In the genomic region with DNA sequence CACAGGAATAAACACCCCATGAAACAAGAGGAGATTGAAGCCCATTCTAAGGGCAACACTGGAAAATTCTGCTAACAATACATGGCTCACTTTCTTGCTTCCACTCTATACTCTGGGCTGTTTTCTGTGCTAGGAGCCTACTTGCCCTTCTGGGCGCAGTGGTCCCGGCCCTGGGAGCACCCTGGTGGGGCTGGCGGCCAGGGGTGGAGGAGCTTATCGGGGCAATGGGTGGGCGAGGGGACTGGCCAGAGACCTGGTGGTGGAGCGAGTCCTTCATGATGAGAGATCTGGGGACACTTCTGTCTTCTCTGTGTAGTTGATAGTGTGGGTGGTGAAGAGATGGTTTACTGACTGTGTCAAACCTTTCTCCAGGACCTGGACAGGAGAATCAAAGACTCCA, we compare ENCODE assay signal across 17 cellular contexts.
DNase-seq lines count a peak whose midpoint lies in the region; ATAC-seq and TF ChIP-seq lines count a peak whose summit lies in the region.
"Had no signal": no experiment of that assay in that cellular context is flagged by ENCODE, and none has a peak within 500 bp of the region (broad histone marks: within the 10 kb centered on the region; RNA-seq: fewer than 3 reads in every experiment).

No MANE protein-coding gene starts in this region.

- H3K4me3 ChIP-seq in aorta (ENCODE audit: low read length in 2 of 2) = no peak overlapping the region
- no peak overlapping the region for H3K4me3 ChIP-seq in endodermal cell (ENCODE audit: low read length)
- H3K4me3 ChIP-seq: BLaER1 had no signal

- peaks cover 4% of the 10 kb centered on the region for H3K27me3 Mint-ChIP-seq in endodermal cell (ENCODE audit: insufficient read depth)
- H3K27me3 Mint-ChIP-seq: B cell; CD4-positive, alpha-beta T cell; CD8-positive, alpha-beta memory T cell had no signal

- intact Hi-C loops in aorta (cut with DNase I) = no loop called here

- no peaks in the 10 kb centered on the region for H3K9me3 ChIP-seq in aorta (ENCODE audit: control insufficient read depth, low read length)
- H3K9me3 ChIP-seq in endodermal cell (ENCODE audit: control insufficient read depth, low read length) = no peaks in the 10 kb centered on the region
- H3K9me3 ChIP-seq: BLaER1 had no signal

- no peak for TF ChIP-seq CTCF in endodermal cell (conservative IDR thresholded peaks at IDR 0.05)

- H3K27ac Mint-ChIP-seq in stimulated activated effector memory CD8-positive, alpha-beta T cell treated with anti-CD3 and anti-CD28 coated beads, Interleukin-12 subunit alpha, Interleukin-12 subunit beta, amount 100 ng/mL, for 72 hours = no peak overlapping the region
- H3K27ac Mint-ChIP-seq in endodermal cell = no peak overlapping the region
- H3K27ac Mint-ChIP-seq: B cell; CD14-positive monocyte; CD4-positive, alpha-beta T cell; CD8-positive, alpha-beta memory T cell; H9 had no signal

- H3K36me3 ChIP-seq in aorta (ENCODE audit: control insufficient read depth in 1 of 2, insufficient read depth in 2 of 2, low read length in 1 of 2) (no peaks in the 10 kb centered on the region), endodermal cell (ENCODE audit: control insufficient read depth, insufficient read depth, low read length) (no peaks in the 10 kb centered on the region)
- H3K36me3 ChIP-seq: BLaER1 had no signal

- H3K9me3 Mint-ChIP-seq in stimulated activated effector memory CD8-positive, alpha-beta T cell treated with anti-CD3 and anti-CD28 coated beads, Interleukin-12 subunit alpha, Interleukin-12 subunit beta, amount 100 ng/mL, for 72 hours = peaks cover 3% of the 10 kb centered on the region
- no peaks in the 10 kb centered on the region for H3K9me3 Mint-ChIP-seq in endodermal cell
- H3K9me3 Mint-ChIP-seq: H9 had no signal

- no peaks in the 10 kb centered on the region for H3K4me1 ChIP-seq in aorta (ENCODE audit: control insufficient read depth in 1 of 2, insufficient read depth in 2 of 2, low read length in 2 of 2)
- H3K4me1 ChIP-seq in endodermal cell (ENCODE audit: control insufficient read depth, insufficient read depth, low read length) = no peaks in the 10 kb centered on the region
- H3K4me1 ChIP-seq: BLaER1 had no signal

- no peaks in the 10 kb centered on the region for H3K27me3 ChIP-seq in aorta (ENCODE audit: control insufficient read depth in 1 of 2, insufficient read depth in 2 of 2, low read length in 1 of 2)
- no peaks in the 10 kb centered on the region for H3K27me3 ChIP-seq in endodermal cell (ENCODE audit: control insufficient read depth, insufficient read depth, low read length, poor library complexity, severe bottlenecking)
- H3K27me3 ChIP-seq: BLaER1 had no signal

- H3K27ac ChIP-seq in aorta (ENCODE audit: low read depth in 1 of 2, low read length in 2 of 2) (no peak overlapping the region), endodermal cell (ENCODE audit: low read depth, low read length) (no peak overlapping the region)
- H3K27ac ChIP-seq: 22Rv1, BLaER1 had no signal

- WGBS in aorta, 2 donors = 86 to 98% methylated on average over 6 of the region's 6 CpGs
- 92% methylated on average over 6 of the region's 6 CpGs; no CpG with 5 or more reads in 1 of the 2 experiments for WGBS in endodermal cell (ENCODE audit: insufficient coverage in 1 of 2, insufficient read length in 1 of 2), 2 experiments

- no peak overlapping the region for H3K4me3 Mint-ChIP-seq in stimulated activated effector memory CD8-positive, alpha-beta T cell treated with anti-CD3 and anti-CD28 coated beads, Interleukin-12 subunit alpha, Interleukin-12 subunit beta, amount 100 ng/mL, for 72 hours
- no peak overlapping the region for H3K4me3 Mint-ChIP-seq in endodermal cell
- H3K4me3 Mint-ChIP-seq: B cell; CD14-positive monocyte; CD4-positive, alpha-beta T cell; CD8-positive, alpha-beta memory T cell; H9 had no signal

- peak; percentile 11 for ATAC-seq in stimulated activated effector memory CD8-positive, alpha-beta T cell treated with anti-CD3 and anti-CD28 coated beads, Interleukin-12 subunit alpha, Interleukin-12 subunit beta, amount 100 ng/mL, for 72 hours
- ATAC-seq in aorta (ENCODE audit: low FRiP score) = peak; percentile 15
- ATAC-seq: HCT116 had no signal

- H3K4me1 Mint-ChIP-seq in stimulated activated effector memory CD8-positive, alpha-beta T cell treated with anti-CD3 and anti-CD28 coated beads, Interleukin-12 subunit alpha, Interleukin-12 subunit beta, amount 100 ng/mL, for 72 hours = no peaks in the 10 kb centered on the region
- no peaks in the 10 kb centered on the region for H3K4me1 Mint-ChIP-seq in endodermal cell
- H3K4me1 Mint-ChIP-seq: B cell; CD14-positive monocyte; CD8-positive, alpha-beta memory T cell; H9 had no signal

- H3K9ac ChIP-seq in endodermal cell (ENCODE audit: extremely low read depth, low read length, poor library complexity, severe bottlenecking) = no peak overlapping the region
- H3K9ac ChIP-seq: BLaER1 had no signal

- DNase-seq in activated gamma-delta T cell (lab: John Stamatoyannopoulos, UW) = peak; percentile 7
- no peak for DNase-seq in activated gamma-delta T cell treated with Interleukin-2 at 50 U/mL for 16 hours
- no peak for DNase-seq in stimulated activated effector memory CD8-positive, alpha-beta T cell treated with anti-CD3 and anti-CD28 coated beads, Interleukin-12 subunit alpha, Interleukin-12 subunit beta, amount 100 ng/mL, for 72 hours (ENCODE audit: low spot score in 2 of 2)
- no peak for DNase-seq in aorta
- no peak for DNase-seq in endodermal cell
- DNase-seq in stimulated activated CD4-positive, alpha-beta T cell treated with anti-CD3 and anti-CD28 coated beads, Interleukin-15, amount 100 ng/mL, for 24 hours = no peak
- DNase-seq: CD4-positive, alpha-beta T cell; CD8-positive, alpha-beta memory T cell; DMS53; DMS79 treated with DMSO at 0.1 percent for 48 hours; GF-D8; H9 had no signal

- H3K36me3 Mint-ChIP-seq in stimulated activated effector memory CD8-positive, alpha-beta T cell treated with anti-CD3 and anti-CD28 coated beads, Interleukin-12 subunit alpha, Interleukin-12 subunit beta, amount 100 ng/mL, for 72 hours = no peaks in the 10 kb centered on the region
- no peaks in the 10 kb centered on the region for H3K36me3 Mint-ChIP-seq in endodermal cell (ENCODE audit: low read depth)
- H3K36me3 Mint-ChIP-seq: CD14-positive monocyte; CD8-positive, alpha-beta memory T cell had no signal
